ENCODE assay signal across 13 cellular contexts in genomic region chr1:26829214-26829911, GRCh38. TPM values are rescaled to one million over a fixed set of nuclear protein-coding genes. Genes with fewer than 3 reads are reported as not detected.
A peak's percentile ranks its signal among the peaks of the same experiment; 100 is the strongest.
DNase-seq lines count a peak whose midpoint lies in the region; ATAC-seq, FAIRE-seq and TF ChIP-seq lines count a peak whose summit lies in the region.
"Had no signal": no experiment of that assay in that cellular context is flagged by ENCODE, and none has a peak within 500 bp of the region (broad histone marks: within the 10 kb centered on the region; RNA-seq: fewer than 3 reads in every experiment).

No MANE protein-coding gene starts in this region.

- CTCF ChIA-PET in K562 (lab: Yijun Ruan, JAX; ENCODE audit: low intra/inter-chr PET ratio) = no interaction called here

- H3K4me3 Mint-ChIP-seq in T-helper 1 cell treated with Interleukin-12 subunit alpha and Interleukin-12 subunit beta and Interleukin-4 antibody, amounts not matched to agents 30 μg/mL and 1 μg/mL, for 36 hours = peak overlapping the region; percentile 99
- peak overlapping the region; percentile 23 for H3K4me3 Mint-ChIP-seq in HFFc6

- no peak overlapping the region for H2BK12ac ChIP-seq in neuronal stem cell (ENCODE audit: low read length)

- H3K4me2 ChIP-seq in K562 (ENCODE audit: insufficient read depth, low read length) (peak overlapping the region; percentile 70), neuronal stem cell (ENCODE audit: insufficient read depth, low read length, poor library complexity, severe bottlenecking) (no peak overlapping the region)

- H4K20me1 ChIP-seq in K562 (replicated peaks; ENCODE audit: control insufficient read depth, insufficient read depth, low read length) = peaks cover 16% of the 10 kb centered on the region; the same call in 1 of the 2 replicates

- H3K4me1 ChIP-seq in K562 (replicated peaks in 1 of 2; ENCODE audit: control insufficient read depth in 2 of 2, insufficient read depth in 2 of 2, low read length in 2 of 2) (peaks cover 42 to 44% of the 10 kb centered on the region in 2 experiments), neuronal stem cell (ENCODE audit: control insufficient read depth in 2 of 2, insufficient read depth in 1 of 2, low read depth in 1 of 2, low read length in 2 of 2) (peaks cover 5 to 19% of the 10 kb centered on the region in 2 donors)

- no peak for TF ChIP-seq RAD21 in K562 (CRISPR knock-in tag; conservative IDR thresholded peaks at IDR 0.05 in 1 of 2, IDR thresholded peaks at IDR 0.05 in 1 of 2)

- no peak overlapping the region for H3K23ac ChIP-seq in neuronal stem cell (ENCODE audit: low read depth, low read length, poor library complexity)

- no peak overlapping the region for H3K18ac ChIP-seq in neuronal stem cell (ENCODE audit: low read length)

- H3K4me3 ChIP-seq in K562 = no peak overlapping the region
- H3K4me3 ChIP-seq in neuronal stem cell (ENCODE audit: low read length in 2 of 2) = no peak overlapping the region

- H3K9me3 ChIP-seq in K562 (replicated peaks; ENCODE audit: control insufficient read depth, insufficient read depth, low read depth, low read length) (no peaks in the 10 kb centered on the region), neuronal stem cell (replicated peaks in 1 of 2; ENCODE audit: control insufficient read depth in 2 of 2, insufficient read depth in 1 of 2, low read depth in 1 of 2, low read length in 2 of 2) (peaks cover 0 to 2% of the 10 kb centered on the region in 2 donors)

- no TSS peak for BruUV-seq in K562 (replicated peaks; lab: Mats Ljungman, UMichigan)

- H3K9ac ChIP-seq in K562 (ENCODE audit: insufficient read depth in 1 of 2, low read depth in 2 of 2, low read length in 2 of 2) = peak overlapping the region; percentile 27 to 85
- H3K9ac ChIP-seq in neuronal stem cell (ENCODE audit: low read depth, low read length, poor library complexity) = no peak overlapping the region

- TF ChIP-seq POLR2A in K562 (conservative IDR thresholded peaks at IDR 0.05) = no peak

- no peak overlapping the region for H3K14ac ChIP-seq in neuronal stem cell (ENCODE audit: low read length)

- H3K79me2 ChIP-seq in K562 (ENCODE audit: control insufficient read depth, insufficient read depth, low read length) = peaks cover 41% of the 10 kb centered on the region

- no peak overlapping the region for H2BK120ac ChIP-seq in neuronal stem cell (ENCODE audit: low read depth, low read length)

- TF ChIP-seq CTCF in HFFc6 (IDR thresholded peaks at IDR 0.05) (no peak), K562 (IDR thresholded peaks at IDR 0.05 in 2 of 3, conservative IDR thresholded peaks at IDR 0.05 in 1 of 3; ENCODE audit: insufficient read depth in 2 of 3, low read depth in 1 of 3, low read length in 3 of 3) (no peak)

- H3K9me1 ChIP-seq in K562 (ENCODE audit: control insufficient read depth, insufficient read depth, low read length) = peaks cover 10% of the 10 kb centered on the region

- peak; percentile 5; the same call in 1 of the 3 replicates for ATAC-seq in K562
- ATAC-seq in HG03108 (IDR thresholded peaks at IDR 0.05; ENCODE audit: unreplicated experiment) = no peak

- peaks cover 57% of the 10 kb centered on the region for H3K36me3 ChIP-seq in K562 (ENCODE audit: control insufficient read depth, insufficient read depth, low read length)
- peaks cover 24 to 54% of the 10 kb centered on the region in 2 donors for H3K36me3 ChIP-seq in neuronal stem cell (replicated peaks in 1 of 2; ENCODE audit: control insufficient read depth in 2 of 2, insufficient read depth in 2 of 2, low read length in 2 of 2)

- peaks cover 71% of the 10 kb centered on the region for H3K4me1 Mint-ChIP-seq in T-helper 1 cell treated with Interleukin-12 subunit alpha and Interleukin-12 subunit beta and Interleukin-4 antibody, amounts not matched to agents 30 μg/mL and 1 μg/mL, for 36 hours (ENCODE audit: low read depth)
- H3K4me1 Mint-ChIP-seq in HFFc6 (ENCODE audit: low read depth) = peaks cover 37% of the 10 kb centered on the region

- no peak overlapping the region for H4K91ac ChIP-seq in neuronal stem cell (ENCODE audit: low read depth, low read length, poor library complexity)

- H3K9me3 Mint-ChIP-seq in T-helper 1 cell treated with Interleukin-12 subunit alpha and Interleukin-12 subunit beta and Interleukin-4 antibody, amounts not matched to agents 30 μg/mL and 1 μg/mL, for 36 hours = no peaks in the 10 kb centered on the region
- no peaks in the 10 kb centered on the region for H3K9me3 Mint-ChIP-seq in HFFc6

- in situ Hi-C loops in K562 (cut with MboI) = no loop called here

- H3K27me3 Mint-ChIP-seq in T-helper 1 cell treated with Interleukin-12 subunit alpha and Interleukin-12 subunit beta and Interleukin-4 antibody, amounts not matched to agents 30 μg/mL and 1 μg/mL, for 36 hours (ENCODE audit: low read depth) = no peaks in the 10 kb centered on the region
- H3K27me3 Mint-ChIP-seq in HFFc6 (ENCODE audit: insufficient read depth) = peaks cover 1% of the 10 kb centered on the region; the same call in 1 of the 2 replicates

- DNase-seq in T-helper 1 cell (no peak), HFFc6 (no peak), K562 (ENCODE audit: extremely low read depth in 1 of 4, low spot score in 3 of 4) (peak in 1 of 4 experiments; percentile 14), neuronal stem cell (ENCODE audit: low spot score) (no peak)
- no peak for DNase-seq in activated effector memory CD4-positive, alpha-beta T cell treated with anti-CD3 and anti-CD28 coated beads, Interleukin-2, amount 50 U/mL, for 16 hours
- DNase-seq in stimulated activated CD4-positive, alpha-beta T cell treated with anti-CD3 and anti-CD28 coated beads, Interleukin-2, amount 100 ng/mL, for 24 hours = no peak
- DNase-seq: mesenchymal stem cell; NCI-H510A treated with DMSO at 0.1 percent for 48 hours; stimulated activated naive CD4-positive, alpha-beta T cell had no signal

- H3K79me1 ChIP-seq in neuronal stem cell (ENCODE audit: low read depth, low read length) = peaks cover 28% of the 10 kb centered on the region

- H3K27ac ChIP-seq in K562 (ENCODE audit: extremely low read depth, low read depth, low read length) (peak overlapping the region; percentile 48; the same call in 2 of the 3 replicates), neuronal stem cell (replicated peaks; ENCODE audit: low read length) (peak overlapping the region; percentile 13)
- H3K27ac ChIP-seq: 22Rv1 had no signal

- peak; percentile 49 for FAIRE-seq in K562 (lab: Jason Lieb, UNC)
- FAIRE-seq: H54 had no signal

- no peak overlapping the region for H2BK15ac ChIP-seq in neuronal stem cell (ENCODE audit: low read length)

- POLR2A ChIA-PET in K562 (lab: Yijun Ruan, JAX) = interaction anchor here (0.8 to 2.2 kb wide), 7 partner anchors 9 to 152 kb away, joined by 3 to 7 read pairs (median 3); partner anchors contain the start of gene NR0B2

- TF ChIP-seq EP300 in K562 (IDR thresholded peaks at IDR 0.05; ENCODE audit: low read length) = no peak

- no peaks in the 10 kb centered on the region for H3K27me3 ChIP-seq in K562 (ENCODE audit: control insufficient read depth in 2 of 2, insufficient read depth in 2 of 2, low read length in 2 of 2)
- no peaks in the 10 kb centered on the region for H3K27me3 ChIP-seq in neuronal stem cell (ENCODE audit: control insufficient read depth in 3 of 3, insufficient read depth in 3 of 3, low read depth in 1 of 3, low read length in 3 of 3)

- H2AFZ ChIP-seq in K562 (ENCODE audit: low read depth, low read length) (no peak overlapping the region), neuronal stem cell (ENCODE audit: low read length) (no peak overlapping the region)

- 69% methylated on average over 6 of the region's 6 CpGs for WGBS in K562 (ENCODE audit: insufficient coverage, low coverage, missing lambda C conversion rate)
- no CpG with 5 or more reads among the region's 6 CpGs for WGBS in neuronal stem cell (ENCODE audit: extremely low coverage in 2 of 2, insufficient read length in 2 of 2, insufficient replicate concordance in 1 of 2), 2 donors

- H3K27ac Mint-ChIP-seq in T-helper 1 cell treated with Interleukin-12 subunit alpha and Interleukin-12 subunit beta and Interleukin-4 antibody, amounts not matched to agents 30 μg/mL and 1 μg/mL, for 36 hours = peak overlapping the region; percentile 92
- no peak overlapping the region for H3K27ac Mint-ChIP-seq in HFFc6

- peaks cover 48% of the 10 kb centered on the region for H3K36me3 Mint-ChIP-seq in T-helper 1 cell treated with Interleukin-12 subunit alpha and Interleukin-12 subunit beta and Interleukin-4 antibody, amounts not matched to agents 30 μg/mL and 1 μg/mL, for 36 hours (ENCODE audit: low read depth)
- peaks cover 14% of the 10 kb centered on the region for H3K36me3 Mint-ChIP-seq in HFFc6 (ENCODE audit: low read depth)

- no peak overlapping the region for H3K4ac ChIP-seq in neuronal stem cell (ENCODE audit: low read length)

- peak overlapping the region; percentile 33 for H2AK5ac ChIP-seq in neuronal stem cell (ENCODE audit: low read depth, low read length)

- no peak overlapping the region for H4K8ac ChIP-seq in neuronal stem cell (ENCODE audit: low read depth, low read length)

- intact Hi-C loops in K562 (cut with micrococcal nuclease) = no loop called here

- H2BK5ac ChIP-seq in neuronal stem cell (ENCODE audit: low read length) = no peak overlapping the region

RNA-seq across cellular contexts. Expression of gene ZDHHC18, which starts 2.9 kb away (rescaled TPM):
- 10 to 100 TPM; 19.2 to 31.6 (median 23.8) TPM for total RNA-seq in HFFc6 (2021; fragmentation: NEBNext Ultra II Directional; extraction: Animal tissue kit (Norgen Biotek cat#: 25700))
- 27.0 and 63.1 TPM in 2 replicates for total RNA-seq in K562 (2011; cell fraction: chromatin; rRNA removed; ENCODE audit: low replicate concordance)
- 34.0 and 36.3 TPM in 2 replicates for total RNA-seq in K562 (2011; cell fraction: nucleolus; rRNA removed)
- total RNA-seq in K562 (2011; cell fraction: nucleoplasm; rRNA removed) = 42.0 and 65.9 TPM in 2 replicates
- total RNA-seq in K562 (2014; rRNA removed) (8.2 and 12.4 TPM in 2 replicates), K562 (2014; rRNA removed; fragmentation: Illumina TruSeq; extraction: Trizol) (9.5 and 15.5 TPM in 2 replicates), K562 (2015; rRNA removed; fragmentation: Illumina TruSeq; extraction: Trizol) (13.3 and 15.8 TPM in 2 replicates), K562 (2021) (27.4 and 28.9 TPM in 2 replicates)
- polyA plus RNA-seq in K562 (2011; rRNA removed) (31.6 and 51.2 TPM in 2 replicates), K562 (2014; fragmentation: Illumina TruSeq; extraction: Trizol) (31.0 and 35.6 TPM in 2 replicates), K562 (2014; fragmentation: Nextera tagmentation; extraction: Ambion mirVana) (under 1 TPM; 0.42 to 0.45 TPM), K562 (2014; rRNA removed) (23.7 and 27.8 TPM in 2 replicates)
- 57.8 and 57.9 TPM in 2 replicates for polyA plus RNA-seq in K562 (2011; cell fraction: cytosol; rRNA removed)
- 92.6 and 97.0 TPM in 2 replicates for polyA plus RNA-seq in K562 (2011; cell fraction: nucleus; rRNA removed)
- 20.4 and 29.5 TPM in 2 replicates for polyA plus RNA-seq in K562 (2012)
- polyA minus RNA-seq in K562 (2011; rRNA and poly(A)+ RNA removed) = 22.2 and 27.6 TPM in 2 replicates
- 25.9 and 31.9 TPM in 2 replicates for polyA minus RNA-seq in K562 (2011; cell fraction: cytosol; rRNA and poly(A)+ RNA removed)
- 9.8 and 16.1 TPM in 2 replicates for polyA minus RNA-seq in K562 (2011; cell fraction: nucleus; rRNA and poly(A)+ RNA removed)
- polyA plus RNA-seq in neuronal stem cell (2013, experiment 1 of 2) = 44.5 TPM
- 43.3 TPM for polyA plus RNA-seq in neuronal stem cell (2013, experiment 2 of 2)

RNA-seq across cellular contexts. Expression of gene SFN, which starts 33.6 kb away (rescaled TPM):
- under 1 TPM in 4 of 6 experiments, not detected in 2; 0.11 to 0.28 (median 0.20) TPM for total RNA-seq in HFFc6 (2021; fragmentation: NEBNext Ultra II Directional; extraction: Animal tissue kit (Norgen Biotek cat#: 25700))
- total RNA-seq in K562 (2011; cell fraction: chromatin; rRNA removed; ENCODE audit: low replicate concordance) = 0.42 and 0.90 TPM in 2 replicates
- total RNA-seq in K562 (2011; cell fraction: nucleolus; rRNA removed) = 0.66 and 1.3 TPM in 2 replicates
- 0.37 and 1.5 TPM in 2 replicates for total RNA-seq in K562 (2011; cell fraction: nucleoplasm; rRNA removed)
- total RNA-seq in K562 (2014; rRNA removed) (2.2 and 2.7 TPM in 2 replicates), K562 (2014; rRNA removed; fragmentation: Illumina TruSeq; extraction: Trizol) (0.38 and 0.73 TPM in 2 replicates), K562 (2015; rRNA removed; fragmentation: Illumina TruSeq; extraction: Trizol) (2.0 and 3.0 TPM in 2 replicates), K562 (2021) (3.1 and 3.7 TPM in 2 replicates)
- polyA plus RNA-seq in K562 (2011; rRNA removed) (0.86 and 1.7 TPM in 2 replicates), K562 (2014; fragmentation: Illumina TruSeq; extraction: Trizol) (2.7 and 3.4 TPM in 2 replicates), K562 (2014; fragmentation: Nextera tagmentation; extraction: Ambion mirVana) (under 1 TPM; 0.10 to 0.11 TPM), K562 (2014; rRNA removed) (3.8 and 3.9 TPM in 2 replicates)
- polyA plus RNA-seq in K562 (2011; cell fraction: cytosol; rRNA removed) = 1.9 and 2.8 TPM in 2 replicates
- 0.67 and 0.91 TPM in 2 replicates for polyA plus RNA-seq in K562 (2011; cell fraction: nucleus; rRNA removed)
- 1.6 and 4.0 TPM in 2 replicates for polyA plus RNA-seq in K562 (2012)
- 0.25 and 0.42 TPM in 2 replicates for polyA minus RNA-seq in K562 (2011; rRNA and poly(A)+ RNA removed)
- polyA minus RNA-seq in K562 (2011; cell fraction: cytosol; rRNA and poly(A)+ RNA removed) = 2.3 and 3.7 TPM in 2 replicates
- polyA minus RNA-seq in K562 (2011; cell fraction: nucleus; rRNA and poly(A)+ RNA removed) = 0.67 and 0.89 TPM in 2 replicates
- 1.9 TPM for polyA plus RNA-seq in neuronal stem cell (2013, experiment 1 of 2)
- 2.1 TPM for polyA plus RNA-seq in neuronal stem cell (2013, experiment 2 of 2)

RNA-seq across cellular contexts. Expression of gene PIGV, which starts 41.6 kb away (rescaled TPM):
- 10 to 100 TPM; 11.5 to 16.4 (median 13.6) TPM for total RNA-seq in HFFc6 (2021; fragmentation: NEBNext Ultra II Directional; extraction: Animal tissue kit (Norgen Biotek cat#: 25700))
- total RNA-seq in K562 (2011; cell fraction: chromatin; rRNA removed; ENCODE audit: low replicate concordance) = 20.0 and 33.4 TPM in 2 replicates
- total RNA-seq in K562 (2011; cell fraction: nucleolus; rRNA removed) = 34.2 and 35.1 TPM in 2 replicates
- total RNA-seq in K562 (2011; cell fraction: nucleoplasm; rRNA removed) = 38.2 and 47.9 TPM in 2 replicates
- total RNA-seq in K562 (2014; rRNA removed) = 8.4 and 11.3 TPM in 2 replicates
- total RNA-seq in K562 (2014; rRNA removed; fragmentation: Illumina TruSeq; extraction: Trizol) = 11.0 and 11.1 TPM in 2 replicates
- 12.0 and 12.2 TPM in 2 replicates for total RNA-seq in K562 (2015; rRNA removed; fragmentation: Illumina TruSeq; extraction: Trizol)
- total RNA-seq in K562 (2021) = 11.2 and 14.7 TPM in 2 replicates
- polyA plus RNA-seq in K562 (2011; rRNA removed) = 21.8 and 25.5 TPM in 2 replicates
- polyA plus RNA-seq in K562 (2011; cell fraction: cytosol; rRNA removed) = 27.4 and 41.1 TPM in 2 replicates
- 33.7 and 36.0 TPM in 2 replicates for polyA plus RNA-seq in K562 (2011; cell fraction: nucleus; rRNA removed)
- polyA plus RNA-seq in K562 (2012) = 14.0 and 14.4 TPM in 2 replicates
- 10.8 and 12.7 TPM in 2 replicates for polyA plus RNA-seq in K562 (2014; fragmentation: Illumina TruSeq; extraction: Trizol)
- 10 to 100 TPM; 11.3 to 11.7 TPM for polyA plus RNA-seq in K562 (2014; fragmentation: Nextera tagmentation; extraction: Ambion mirVana)
- 9.3 and 9.4 TPM in 2 replicates for polyA plus RNA-seq in K562 (2014; rRNA removed)
- polyA minus RNA-seq in K562 (2011; rRNA and poly(A)+ RNA removed) = 21.7 and 27.4 TPM in 2 replicates
- 8.1 and 9.8 TPM in 2 replicates for polyA minus RNA-seq in K562 (2011; cell fraction: cytosol; rRNA and poly(A)+ RNA removed)
- 10.8 and 16.6 TPM in 2 replicates for polyA minus RNA-seq in K562 (2011; cell fraction: nucleus; rRNA and poly(A)+ RNA removed)
- polyA plus RNA-seq in neuronal stem cell (2013, experiment 1 of 2) = 9.6 TPM
- polyA plus RNA-seq in neuronal stem cell (2013, experiment 2 of 2) = 9.7 TPM
